Comparison of ENCODE assay signal across 31 cellular contexts in the genomic region with DNA sequence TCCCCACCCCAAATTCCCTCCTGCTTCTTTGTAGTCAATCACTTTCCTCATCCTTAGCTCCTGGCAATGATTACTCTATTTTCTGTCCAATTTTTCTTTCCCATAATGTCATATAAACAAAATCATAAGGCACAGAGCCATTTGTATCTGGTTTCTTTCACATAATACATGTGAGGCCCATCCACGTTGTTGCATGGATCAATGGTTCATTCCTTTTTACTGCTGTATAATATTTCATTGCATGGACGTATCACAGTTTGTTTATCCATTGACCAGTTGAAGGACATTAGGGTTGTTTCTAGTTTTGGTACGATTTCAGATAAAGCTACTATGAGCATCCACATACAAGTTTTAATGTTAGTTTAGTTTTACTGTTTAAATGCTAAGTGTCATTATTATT. TPM values are rescaled to one million over a fixed set of nuclear protein-coding genes. Genes with fewer than 3 reads are reported as not detected.
DNase-seq lines count a peak whose midpoint lies in the region; ATAC-seq and TF ChIP-seq lines count a peak whose summit lies in the region.
"Had no signal": no experiment of that assay in that cellular context is flagged by ENCODE, and none has a peak within 500 bp of the region (broad histone marks: within the 10 kb centered on the region; RNA-seq: fewer than 3 reads in every experiment).

No MANE protein-coding gene starts in this region.

- H3K27me3 Mint-ChIP-seq in activated B cell treated with CpG ODN at 0.5 μM for 24 hours = no peaks in the 10 kb centered on the region
- H3K27me3 Mint-ChIP-seq: CD4-positive, alpha-beta T cell had no signal

- H3K36me3 ChIP-seq in HEK293 (ENCODE audit: control insufficient read depth in 2 of 2, insufficient read depth in 1 of 2, low read length in 2 of 2) = no peaks in the 10 kb centered on the region
- H3K36me3 ChIP-seq: BE2C; BLaER1; BLaER1 treated with 17β-estradiol and CSF1 and Interleukin-3, amounts not matched to agents 10 nM and 100 nM had no signal

- H3K4me3 ChIP-seq in HEK293 (ENCODE audit: low read depth, low read length) = no peak overlapping the region
- H3K4me3 ChIP-seq: A549; BLaER1; BLaER1 treated with 17β-estradiol and CSF1 and Interleukin-3, amounts not matched to agents 10 nM and 100 nM had no signal

- no peak overlapping the region for H3K27ac ChIP-seq in HEK293 (ENCODE audit: extremely low read depth, low read depth, low read length)
- H3K27ac ChIP-seq: 22Rv1; BLaER1; BLaER1 treated with 17β-estradiol and CSF1 and Interleukin-3, amounts not matched to agents 10 nM and 100 nM; C4-2B had no signal

- H3K4me1 ChIP-seq in HEK293 (ENCODE audit: control insufficient read depth, insufficient read depth, low read length) = peaks cover 14% of the 10 kb centered on the region
- H3K4me1 ChIP-seq: BE2C, BLaER1 had no signal

- no peaks in the 10 kb centered on the region for H3K36me3 Mint-ChIP-seq in activated B cell treated with CpG ODN at 0.5 μM for 24 hours (ENCODE audit: low read depth)
- H3K36me3 Mint-ChIP-seq: CD14-positive monocyte; CD4-positive, alpha-beta memory T cell; CD4-positive, CD25-positive, alpha-beta regulatory T cell; CD8-positive, alpha-beta T cell had no signal

- peak overlapping the region; percentile 24 for H3K27ac Mint-ChIP-seq in activated B cell treated with CpG ODN at 0.5 μM for 24 hours
- H3K27ac Mint-ChIP-seq: B cell; CD14-positive monocyte; CD4-positive, alpha-beta T cell; CD4-positive, CD25-positive, alpha-beta regulatory T cell; CD8-positive, alpha-beta memory T cell; CD8-positive, alpha-beta T cell had no signal

- no peaks in the 10 kb centered on the region for H3K4me1 Mint-ChIP-seq in activated B cell treated with CpG ODN at 0.5 μM for 24 hours
- H3K4me1 Mint-ChIP-seq: B cell; CD4-positive, alpha-beta memory T cell; CD4-positive, CD25-positive, alpha-beta regulatory T cell; CD8-positive, alpha-beta memory T cell had no signal

- H3K4me3 Mint-ChIP-seq in activated B cell treated with CpG ODN at 0.5 μM for 24 hours = no peak overlapping the region
- H3K4me3 Mint-ChIP-seq: B cell; CD14-positive monocyte; CD4-positive, alpha-beta memory T cell; CD4-positive, alpha-beta T cell; CD4-positive, CD25-positive, alpha-beta regulatory T cell; CD8-positive, alpha-beta memory T cell; CD8-positive, alpha-beta T cell had no signal

- CTCF ChIA-PET in HEK293 (lab: Yijun Ruan, JAX) (no interaction called here), activated B cell treated with CpG ODN at 0.5 μM for 24 hours (lab: Charles Lee) (no interaction called here)

- no peak for TF ChIP-seq CTCF in HEK293 (tag by site-specific recombination; IDR thresholded peaks at IDR 0.05)
- TF ChIP-seq CTCF in activated B cell treated with CpG ODN at 0.5 μM for 24 hours (IDR thresholded peaks at IDR 0.05) = no peak

- intact Hi-C loops in activated B cell treated with CpG ODN at 0.5 μM for 24 hours (cut with micrococcal nuclease) = no loop called here

- H3K9me3 Mint-ChIP-seq in activated B cell treated with CpG ODN at 0.5 μM for 24 hours = no peaks in the 10 kb centered on the region
- H3K9me3 Mint-ChIP-seq: CD4-positive, alpha-beta T cell; CD8-positive, alpha-beta memory T cell; CD8-positive, alpha-beta T cell had no signal

- no peak for DNase-seq in activated B cell treated with CpG ODN at 0.5 μM for 24 hours
- DNase-seq: 8988T; ACHN; AML-193; BE2C; C1 segment of cervical spinal cord; Caco-2; Calu3; CD4-positive, alpha-beta memory T cell; CD4-positive, alpha-beta T cell; CD4-positive, CD25-positive, alpha-beta regulatory T cell; CD8-positive, alpha-beta memory T cell; CD8-positive, alpha-beta T cell; COR-L47; DMS 273 treated with DMSO at 0.1 percent for 48 hours; DMS153; DMS53; DMS79; DMS79 treated with DMSO at 0.1 percent for 48 hours; DND-41; EL had no signal

- POLR2A ChIA-PET in HEK293 (lab: Yijun Ruan, JAX) = no interaction called here
- POLR2A ChIA-PET in activated B cell treated with CpG ODN at 0.5 μM for 24 hours (lab: Charles Lee) = no interaction called here

- no peaks in the 10 kb centered on the region for H3K9me3 ChIP-seq in HEK293 (ENCODE audit: control insufficient read depth, insufficient read depth, low read depth, low read length)
- H3K9me3 ChIP-seq: A549; BE2C; BLaER1; BLaER1 treated with 17β-estradiol and CSF1 and Interleukin-3, amounts not matched to agents 10 nM and 100 nM; Caco-2 had no signal

- ATAC-seq in activated B cell treated with CpG ODN at 0.5 μM for 24 hours (ENCODE audit: low read depth) = no peak
- ATAC-seq in GM18870 (IDR thresholded peaks at IDR 0.05; ENCODE audit: unreplicated experiment) = no peak
- ATAC-seq in GM18519 (IDR thresholded peaks at IDR 0.05; ENCODE audit: low FRiP score, unreplicated experiment) = no peak
- ATAC-seq: A549; CD8-positive, alpha-beta T cell had no signal

TF ChIP-seq in HEK293, 187 proteins besides CTCF, POLR2A, EP300 and RAD21:
- TF ChIP-seq ZNF146 (tag by site-specific recombination; IDR thresholded peaks at IDR 0.05) (peak; percentile 92), ZNF626 (tag by site-specific recombination; IDR thresholded peaks at IDR 0.05) (no peak)

RNA-seq across cellular contexts. Expression of a gene that starts 13.7 kb away (rescaled TPM):
- total RNA-seq in activated B cell treated with CpG ODN at 0.5 μM for 24 hours = 164 and 183 TPM in 2 replicates
